21 cellular contexts compared by ENCODE assay signal in genomic region chr12:111185889-111186227, GRCh38.
"Had no signal": no experiment of that assay in that cellular context is flagged by ENCODE, and none has a peak within 500 bp of the region (broad histone marks: within the 10 kb centered on the region; RNA-seq: fewer than 3 reads in every experiment).

No MANE protein-coding gene starts in this region.

- H3K27ac Mint-ChIP-seq: activated B cell treated with CpG ODN at 0.5 μM for 24 hours; activated naive CD4-positive, alpha-beta T cell treated with anti-CD3 and anti-CD28 coated beads, Interleukin-2, amount 50 U/mL, for 72 hours; activated T-cell treated with anti-CD3 and anti-CD28 coated beads, Interleukin-2, amount 50 U/mL, for 72 hours; naive thymus-derived CD4-positive, alpha-beta T cell had no signal

- H3K4me1 Mint-ChIP-seq: activated B cell treated with CpG ODN at 0.5 μM for 24 hours; central memory CD8-positive, alpha-beta T cell; neural crest cell had no signal

- H3K36me3 Mint-ChIP-seq: activated naive CD4-positive, alpha-beta T cell treated with anti-CD3 and anti-CD28 coated beads, Interleukin-2, amount 50 U/mL, for 72 hours had no signal

- H3K4me3 Mint-ChIP-seq: activated B cell treated with CpG ODN at 0.5 μM for 24 hours; activated T-cell treated with anti-CD3 and anti-CD28 coated beads, Interleukin-2, amount 50 U/mL, for 72 hours; central memory CD8-positive, alpha-beta T cell; naive thymus-derived CD4-positive, alpha-beta T cell; neural crest cell had no signal

- H3K9me3 Mint-ChIP-seq: activated naive CD4-positive, alpha-beta T cell treated with anti-CD3 and anti-CD28 coated beads, Interleukin-2, amount 50 U/mL, for 72 hours; activated T-cell treated with anti-CD3 and anti-CD28 coated beads, Interleukin-2, amount 50 U/mL, for 72 hours; central memory CD8-positive, alpha-beta T cell; neural crest cell had no signal

- ATAC-seq: activated naive CD4-positive, alpha-beta T cell treated with anti-CD3 and anti-CD28 coated beads, Interleukin-2, amount 50 U/mL, for 72 hours; activated T-cell treated with anti-CD3 and anti-CD28 coated beads, Interleukin-2, amount 50 U/mL, for 72 hours; left cardiac atrium; left ventricle myocardium superior; naive thymus-derived CD4-positive, alpha-beta T cell; right cardiac atrium had no signal

- DNase-seq: activated B cell treated with CpG ODN at 0.5 μM for 24 hours; activated CD4-positive, alpha-beta T cell treated with anti-CD3 and anti-CD28 coated beads, Interleukin-2, amount 50 U/mL, for 1 hour; activated naive CD4-positive, alpha-beta T cell; activated T-cell treated with anti-CD3 and anti-CD28 coated beads for 4 hours; activated T-cell treated with anti-CD3 and anti-CD28 coated beads, Interleukin-2, amount 50 U/mL, for 72 hours; effector CD8-positive, alpha-beta T cell; esophagus squamous epithelium; foreskin melanocyte; left cardiac atrium; left ventricle myocardium superior; mammary epithelial cell; midbrain; naive thymus-derived CD4-positive, alpha-beta T cell; right cardiac atrium; stimulated activated CD4-positive, alpha-beta T cell treated with anti-CD3 and anti-CD28 coated beads, Interleukin-15, amount 100 ng/mL, for 24 hours; stimulated activated CD4-positive, alpha-beta T cell treated with anti-CD3 and anti-CD28 coated beads, Interleukin-2, amount 100 ng/mL, for 24 hours; stimulated activated naive CD4-positive, alpha-beta T cell treated with Interleukin-2 at 50 U/mL for 16 hours; T-helper 2 cell had no signal
